Comparison of ENCODE assay signal across 8 cellular contexts in genomic region chr15:92809880-92810361, GRCh38.
DNase-seq lines count a peak whose midpoint lies in the region; ATAC-seq, FAIRE-seq and TF ChIP-seq lines count a peak whose summit lies in the region.

No MANE protein-coding gene starts in this region.

- FAIRE-seq in GM19239 (lab: Jason Lieb, UNC) (peak; percentile 64), kidney (lab: Jason Lieb, UNC) (no peak)

- TF ChIP-seq CTCF in BJ (IDR thresholded peaks at IDR 0.05; ENCODE audit: insufficient read depth, low read depth, low read length) (no peak), PC-9 (conservative IDR thresholded peaks at IDR 0.05) (no peak), mammary epithelial cell (conservative IDR thresholded peaks at IDR 0.05 in 1 of 2, IDR thresholded peaks at IDR 0.05 in 1 of 2; ENCODE audit: extremely low read depth in 1 of 2, insufficient read depth in 1 of 2, low read depth in 1 of 2, low read length in 2 of 2) (no peak), kidney (IDR thresholded peaks at IDR 0.05; ENCODE audit: borderline replicate concordance, extremely low read depth, insufficient read depth) (no peak)

- CTCF ChIA-PET in BJ (lab: Yijun Ruan, JAX): interaction anchor here (0.6 to 3.4 kb wide), 18 partner anchors 9 to 130 kb away, joined by 3 to 59 read pairs (median 7); partner anchors contain the start of gene CHD2
- CTCF ChIA-PET in PC-9 (lab: Charles Lee): interaction anchor here (0.6 to 2.5 kb wide), 5 partner anchors 72 to 123 kb away, joined by 3 to 8 read pairs (median 3); partner anchors contain the start of gene CHD2
- CTCF ChIA-PET in mammary epithelial cell (lab: Charles Lee; ENCODE audit: low non-redundant PET): no interaction called here

- POLR2A ChIA-PET in BJ (lab: Charles Lee): interaction anchor here (0.5 to 4.8 kb wide), 8 partner anchors 9 to 123 kb away, joined by 3 to 23 read pairs (median 8); partner anchors contain the start of gene CHD2
- POLR2A ChIA-PET in PC-9 (lab: Charles Lee; ENCODE audit: unreplicated experiment): interaction anchor here (0.5 to 2.5 kb wide), 6 partner anchors 11 to 113 kb away, joined by 3 to 38 read pairs (median 10); partner anchors contain the start of gene CHD2

- H3F3A ChIP-seq in PC-9 (ENCODE audit: insufficient read depth, low read depth): peaks cover 47% of the 10 kb centered on the region

- peaks cover 59% of the 10 kb centered on the region for H3K4me1 ChIP-seq in PC-9 (replicated peaks; ENCODE audit: insufficient read depth)
- H3K4me1 ChIP-seq in mammary epithelial cell (ENCODE audit: insufficient read depth, low read length): peaks cover 30% of the 10 kb centered on the region
- peaks cover 5 to 14% of the 10 kb centered on the region in 2 donors for H3K4me1 ChIP-seq in kidney (ENCODE audit: control insufficient read depth in 1 of 2, insufficient read depth in 1 of 2, low read depth in 1 of 2, low read length in 2 of 2)

- H3K9ac ChIP-seq in mammary epithelial cell (ENCODE audit: insufficient read depth, low read length): peak overlapping the region; percentile 84
- peak overlapping the region; percentile 20 to 98 for H3K9ac ChIP-seq in kidney (ENCODE audit: low read length in 2 of 2)

- intact Hi-C loops in PC-9 (cut with micrococcal nuclease; ENCODE audit: unreplicated experiment) (loop anchor here (1.0 kb wide), 6 partner anchors 10 to 108 kb away; partner anchors contain the start of gene CHD2), mammary epithelial cell (cut with micrococcal nuclease) (loop anchor here (1.0 kb wide), 2 partner anchors 75 to 94 kb away; no protein-coding TSS in a partner anchor), kidney (cut with DNase I) (loop anchor here (5.0 kb wide), 1 partner anchor 102 kb away; no protein-coding TSS in a partner anchor)

- no peak for ATAC-seq in HG03280 (IDR thresholded peaks at IDR 0.05; ENCODE audit: unreplicated experiment)
- ATAC-seq in HG03565 (IDR thresholded peaks at IDR 0.05; ENCODE audit: unreplicated experiment): no peak

- H3K79me2 ChIP-seq in PC-9 (ENCODE audit: low read depth) (peaks cover 33% of the 10 kb centered on the region), mammary epithelial cell (ENCODE audit: insufficient read depth, low read length) (peaks cover 17% of the 10 kb centered on the region)

- H2AFZ ChIP-seq in PC-9 (peak overlapping the region; percentile 91), mammary epithelial cell (ENCODE audit: low read depth, low read length) (peak overlapping the region; percentile 73)

- H3K9me3 ChIP-seq in PC-9 (ENCODE audit: insufficient read depth, low read depth) (peaks cover 4% of the 10 kb centered on the region; the same call in 1 of the 2 replicates), mammary epithelial cell (replicated peaks; ENCODE audit: insufficient read depth, low read length) (no peaks in the 10 kb centered on the region), kidney (ENCODE audit: control insufficient read depth in 1 of 2, low read length in 2 of 2) (no peaks in the 10 kb centered on the region)

- peak overlapping the region; percentile 47 for H3K4me3 ChIP-seq in BJ (ENCODE audit: low read depth, low read length)
- peak overlapping the region; percentile 84 for H3K4me3 ChIP-seq in PC-9
- peak overlapping the region; percentile 41 to 66 (median 60) for H3K4me3 ChIP-seq in mammary epithelial cell (replicated peaks in 1 of 3; ENCODE audit: insufficient read depth in 1 of 3, low read depth in 2 of 3, low read length in 3 of 3)
- peak overlapping the region; percentile 72 to 98 for H3K4me3 ChIP-seq in kidney (ENCODE audit: low read length in 2 of 2)

- H4K20me1 ChIP-seq in PC-9 (ENCODE audit: insufficient read depth): no peaks in the 10 kb centered on the region
- H4K20me1 ChIP-seq in mammary epithelial cell (ENCODE audit: insufficient read depth, low read length): no peaks in the 10 kb centered on the region

- H3K27ac ChIP-seq in PC-9 (peak overlapping the region; percentile 99), mammary epithelial cell (ENCODE audit: insufficient read depth, low read depth, low read length) (peak overlapping the region; percentile 98), kidney (ENCODE audit: low read depth in 2 of 2, low read length in 2 of 2) (peak overlapping the region; percentile 98 to 99)

- dilution Hi-C loops in mammary epithelial cell (cut with HindIII; ENCODE audit: low sequenced_read_pairs): no loop called here

- H3K27me3 ChIP-seq in BJ (ENCODE audit: control insufficient read depth, insufficient read depth, low read length): no peaks in the 10 kb centered on the region
- no peaks in the 10 kb centered on the region for H3K27me3 ChIP-seq in PC-9 (ENCODE audit: insufficient read depth, low read depth)
- H3K27me3 ChIP-seq in mammary epithelial cell (ENCODE audit: insufficient read depth, low read length): no peaks in the 10 kb centered on the region

- H3K36me3 ChIP-seq in BJ (ENCODE audit: control insufficient read depth, insufficient read depth, low read length) (no peaks in the 10 kb centered on the region), PC-9 (ENCODE audit: low read depth) (no peaks in the 10 kb centered on the region), mammary epithelial cell (ENCODE audit: insufficient read depth, low read length) (no peaks in the 10 kb centered on the region), kidney (ENCODE audit: control insufficient read depth in 1 of 2, insufficient read depth in 2 of 2, low read length in 2 of 2) (no peaks in the 10 kb centered on the region)

- DNase-seq in BJ (ENCODE audit: low read depth) (no peak), GM19239 (ENCODE audit: insufficient read length, low spot score) (no peak), PC-9 (no peak), mammary epithelial cell (peak; percentile 52), kidney (no peak)
- peak; percentile 25 for DNase-seq in stimulated activated CD4-positive, alpha-beta T cell treated with anti-CD3 and anti-CD28 coated beads, Interleukin-1b, Interleukin-23, amount 100 ng/mL, for 48 hours

- no peaks in the 10 kb centered on the region for H3K9me2 ChIP-seq in PC-9 (ENCODE audit: insufficient read depth)

- no TSS peak for BruUV-seq in PC-9 (replicated peaks; lab: Mats Ljungman, UMichigan)
- no TSS peak for BruUV-seq in mammary epithelial cell (replicated peaks; lab: Mats Ljungman, UMichigan)

- peak overlapping the region; percentile 92 for H3K4me2 ChIP-seq in PC-9
- H3K4me2 ChIP-seq in mammary epithelial cell (ENCODE audit: insufficient read depth, low read depth, low read length): peak overlapping the region; percentile 82

- WGBS in mammary epithelial cell (ENCODE audit: low coverage, missing lambda C conversion rate): 8% methylated on average over 10 of the region's 12 CpGs

- in situ Hi-C loops in mammary epithelial cell (cut with MboI; ENCODE audit: low sequenced_read_pairs in 2 of 2): loop anchor here (5.0 to 10.0 kb wide), 4 partner anchors 72 to 105 kb away; no protein-coding TSS in a partner anchor

Comparison
In these comparisons a context has a peak if more than half of its experiments do, and no peak if none do; other contexts are left out.
1. DNase-seq: peak in mammary epithelial cell (single experiment) and stimulated activated CD4-positive, alpha-beta T cell treated with anti-CD3 and anti-CD28 coated beads, Interleukin-1b, Interleukin-23, amount 100 ng/mL, for 48 hours (single experiment); none in BJ (single experiment), GM19239 (single experiment), PC-9 (0 of 2) and kidney (single experiment).
2. Peak in every context shown above with its lines, with median percentiles within 50 percentile points of each other: H3K4me3 ChIP-seq and H3K27ac ChIP-seq.